8 cellular contexts compared by ENCODE assay signal in the genomic region with DNA sequence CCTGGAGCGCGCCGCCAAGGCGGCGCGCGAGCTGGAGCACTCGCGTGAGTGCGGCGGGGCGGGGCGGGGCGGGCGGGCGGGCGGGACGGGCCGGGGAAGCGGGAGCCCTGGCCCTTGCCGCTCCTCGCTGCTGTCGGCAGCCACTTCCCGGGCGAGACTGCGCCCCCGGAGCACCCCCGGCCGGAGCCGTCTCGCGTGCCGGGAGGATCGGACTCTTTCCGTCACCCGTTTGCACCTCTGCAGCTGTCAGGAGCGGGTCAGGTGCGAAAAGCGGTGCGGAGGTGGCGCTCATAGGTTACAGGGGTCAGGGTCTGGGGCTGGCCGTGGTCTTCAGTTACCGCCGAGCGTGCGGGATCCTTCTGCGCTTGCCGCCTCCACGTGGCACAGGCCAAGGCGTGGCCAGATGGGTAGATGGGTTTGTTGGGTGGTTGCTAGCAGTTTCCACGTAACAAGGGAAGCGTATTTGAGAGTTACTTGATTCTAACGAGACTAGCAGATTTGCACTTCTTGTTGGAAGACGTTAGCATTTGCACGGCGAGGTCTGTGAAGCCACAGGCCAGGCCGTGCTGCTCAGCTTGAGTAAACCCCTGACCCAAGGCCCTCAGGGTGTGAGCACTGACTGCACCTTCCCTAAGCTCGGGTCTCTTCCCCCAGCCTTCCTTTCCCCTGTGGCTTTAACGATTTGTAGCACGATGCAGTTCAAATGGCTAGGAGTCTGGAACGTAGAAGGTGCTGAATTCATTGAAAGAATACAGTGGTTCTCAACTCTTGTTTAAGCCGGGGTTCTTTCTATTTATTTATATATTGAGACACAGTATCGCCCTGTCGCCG. TPM values are rescaled to one million over a fixed set of nuclear protein-coding genes. Genes with fewer than 3 reads are reported as not detected.
A peak's percentile ranks its signal among the peaks of the same experiment; 100 is the strongest.
DNase-seq lines count a peak whose midpoint lies in the region; ATAC-seq and TF ChIP-seq lines count a peak whose summit lies in the region.
"Not testable (repeated sequence)": the region's sequence is repeated elsewhere in the genome, so short reads cannot be mapped to it uniquely, and the experiment has no call there.

No MANE protein-coding gene starts in this region.

- H3K4me3 Mint-ChIP-seq in activated CD4-positive, alpha-beta T cell treated with anti-CD3 and anti-CD28 coated beads for 36 hours = peak overlapping the region; percentile 80
- peak overlapping the region; percentile 75 for H3K4me3 Mint-ChIP-seq in natural killer cell treated with Interleukin-12 subunit alpha and Interleukin-12 subunit beta and Interleukin-15 and Interleukin-18, amount 100 ng/mL, for 72 hours

- not testable (repeated sequence) for H3K4me1 ChIP-seq in ES-I3 (ENCODE audit: insufficient read depth, low read length); breast epithelium
- H3K4me1 ChIP-seq in KMS-11 (ENCODE audit: low read depth, poor library complexity, severe bottlenecking) (peaks cover 17% of the 10 kb centered on the region), heart right ventricle (peaks cover 0 to 28% (median 19%) of the 10 kb centered on the region in 9 donors), suprapubic skin (peaks cover 28% of the 10 kb centered on the region)

- TF ChIP-seq POLR2A in breast epithelium (IDR thresholded peaks at IDR 0.05); suprapubic skin (IDR thresholded peaks at IDR 0.05): not testable (repeated sequence)

- 3 to 4% methylated on average over 46 to 57 of the region's 65 CpGs for WGBS in heart right ventricle, 2 donors
- WGBS in suprapubic skin = 10% methylated on average over 9 of the region's 65 CpGs

- peak overlapping the region; percentile 98 for H3K4me2 ChIP-seq in KMS-11

- not testable (repeated sequence) for DNase-seq in HFF-Myc (ENCODE audit: extremely low read depth, low read depth); breast epithelium (ENCODE audit: low spot score in 2 of 2); heart right ventricle; natural killer cell treated with Interleukin-12 subunit alpha and Interleukin-12 subunit beta and Interleukin-15 and Interleukin-18, amount 100 ng/mL, for 72 hours (ENCODE audit: low spot score); suprapubic skin (ENCODE audit: low spot score in 2 of 2)
- DNase-seq in activated CD4-positive, alpha-beta T cell treated with anti-CD3 and anti-CD28 coated beads for 36 hours = peak; percentile 30

- intact Hi-C loops in activated CD4-positive, alpha-beta T cell treated with anti-CD3 and anti-CD28 coated beads for 36 hours (cut with DNase I, micrococcal nuclease); breast epithelium (cut with DNase I; ENCODE audit: low total_unique reads); heart right ventricle (cut with DNase I): not testable (repeated sequence)

- not testable (repeated sequence) for H3K27me3 Mint-ChIP-seq in activated CD4-positive, alpha-beta T cell treated with anti-CD3 and anti-CD28 coated beads for 36 hours; natural killer cell treated with Interleukin-12 subunit alpha and Interleukin-12 subunit beta and Interleukin-15 and Interleukin-18, amount 100 ng/mL, for 72 hours

- POLR2A ChIA-PET in activated CD4-positive, alpha-beta T cell treated with anti-CD3 and anti-CD28 coated beads for 36 hours (lab: Charles Lee) = not testable (repeated sequence)

- H2AFZ ChIP-seq in KMS-11 (ENCODE audit: low read depth) = not testable (repeated sequence)

- H4K20me1 ChIP-seq in KMS-11 (ENCODE audit: insufficient read depth) = not testable (repeated sequence)

- not testable (repeated sequence) for TF ChIP-seq EP300 in suprapubic skin (IDR thresholded peaks at IDR 0.05)

- H3K36me3 ChIP-seq in ES-I3 (ENCODE audit: insufficient read depth, low read length); KMS-11 (ENCODE audit: insufficient read depth); breast epithelium; suprapubic skin: not testable (repeated sequence)
- peaks cover 0 to 12% (median 0%) of the 10 kb centered on the region in 9 donors for H3K36me3 ChIP-seq in heart right ventricle

- not testable (repeated sequence) for H3K9me3 ChIP-seq in ES-I3 (ENCODE audit: control insufficient read depth, insufficient read depth, low read length); breast epithelium; heart right ventricle; suprapubic skin

- not testable (repeated sequence) for H3K27me3 ChIP-seq in KMS-11 (ENCODE audit: insufficient read depth, low read depth); breast epithelium; heart right ventricle; suprapubic skin

- peaks cover 21% of the 10 kb centered on the region for H3K4me1 Mint-ChIP-seq in activated CD4-positive, alpha-beta T cell treated with anti-CD3 and anti-CD28 coated beads for 36 hours
- peaks cover 8 to 11% of the 10 kb centered on the region in 2 donors for H3K4me1 Mint-ChIP-seq in natural killer cell treated with Interleukin-12 subunit alpha and Interleukin-12 subunit beta and Interleukin-15 and Interleukin-18, amount 100 ng/mL, for 72 hours (ENCODE audit: low read depth in 2 of 2)

- CTCF ChIA-PET in activated CD4-positive, alpha-beta T cell treated with anti-CD3 and anti-CD28 coated beads for 36 hours (lab: Charles Lee) = not testable (repeated sequence)

- H3K36me3 Mint-ChIP-seq in activated CD4-positive, alpha-beta T cell treated with anti-CD3 and anti-CD28 coated beads for 36 hours (ENCODE audit: low read depth); natural killer cell treated with Interleukin-12 subunit alpha and Interleukin-12 subunit beta and Interleukin-15 and Interleukin-18, amount 100 ng/mL, for 72 hours: not testable (repeated sequence)

- not testable (repeated sequence) for TF ChIP-seq CTCF in HFF-Myc (IDR thresholded peaks at IDR 0.05; ENCODE audit: low read depth, low read length, missing control alignments); KMS-11 (conservative IDR thresholded peaks at IDR 0.05; ENCODE audit: low read depth, low read length); breast epithelium (IDR thresholded peaks at IDR 0.05); heart right ventricle (IDR thresholded peaks at IDR 0.05); suprapubic skin (IDR thresholded peaks at IDR 0.05)

- peaks cover 47% of the 10 kb centered on the region for H3K79me2 ChIP-seq in KMS-11 (ENCODE audit: insufficient read depth, low read depth)

- ATAC-seq in activated CD4-positive, alpha-beta T cell treated with anti-CD3 and anti-CD28 coated beads for 36 hours = peak; percentile 33
- ATAC-seq in heart right ventricle = not testable (repeated sequence)
- peak; percentile 43 to 58 for ATAC-seq in natural killer cell treated with Interleukin-12 subunit alpha and Interleukin-12 subunit beta and Interleukin-15 and Interleukin-18, amount 100 ng/mL, for 72 hours

- not testable (repeated sequence) for H3K9me3 Mint-ChIP-seq in activated CD4-positive, alpha-beta T cell treated with anti-CD3 and anti-CD28 coated beads for 36 hours (ENCODE audit: low read depth); natural killer cell treated with Interleukin-12 subunit alpha and Interleukin-12 subunit beta and Interleukin-15 and Interleukin-18, amount 100 ng/mL, for 72 hours

- H3K4me3 ChIP-seq in HFF-Myc (replicated peaks; ENCODE audit: low read depth, low read length) (peak overlapping the region; percentile 77), KMS-11 (IDR thresholded peaks at IDR 0.05; ENCODE audit: insufficient read depth, low read depth, low read length) (peak overlapping the region; percentile 48), breast epithelium (peak overlapping the region; percentile 58 to 85 (median 77)), heart right ventricle (peak overlapping the region; percentile 4 to 98 (median 81)), suprapubic skin (peak overlapping the region; percentile 87)

- H3K9ac ChIP-seq in ES-I3 (ENCODE audit: low read depth, low read length) (peak overlapping the region; percentile 52), KMS-11 (peak overlapping the region; percentile 62; the same call in 1 of the 2 replicates)

- peak overlapping the region; percentile 42 for H3K27ac Mint-ChIP-seq in activated CD4-positive, alpha-beta T cell treated with anti-CD3 and anti-CD28 coated beads for 36 hours
- H3K27ac Mint-ChIP-seq in natural killer cell treated with Interleukin-12 subunit alpha and Interleukin-12 subunit beta and Interleukin-15 and Interleukin-18, amount 100 ng/mL, for 72 hours = peak overlapping the region in 1 of 2 donors; percentile 31

- H3K27ac ChIP-seq in KMS-11 (peak overlapping the region; percentile 76), breast epithelium (peak overlapping the region in 1 of 2 donors; percentile 85), heart right ventricle (peak overlapping the region in 8 of 10 donors; percentile 82 to 89 (median 84)), suprapubic skin (peak overlapping the region; percentile 93)

RNA-seq across cellular contexts. Expression of gene ATAD3B, which starts 0.7 kb away (rescaled TPM):
- 10 to 100 TPM; 26.2 to 39.2 TPM for total RNA-seq in activated CD4-positive, alpha-beta T cell treated with anti-CD3 and anti-CD28 coated beads for 36 hours
- total RNA-seq in breast epithelium (10 to 100 TPM in 2 of 3 donors, 1 to 10 TPM in 1; 9.9 to 22.9 (median 22.4) TPM), heart right ventricle (1 to 10 TPM; 5.3 to 9.9 (median 6.6) TPM), suprapubic skin (10 to 100 TPM; 18.5 to 71.9 (median 23.7) TPM)
- polyA plus RNA-seq in heart right ventricle = 10 to 100 TPM; 12.5 to 33.3 TPM
- 100 to 1,000 TPM in 1 of 2 donors, 10 to 100 TPM in 1; 56.6 to 126 TPM for total RNA-seq in natural killer cell treated with Interleukin-12 subunit alpha and Interleukin-12 subunit beta and Interleukin-15 and Interleukin-18, amount 100 ng/mL, for 72 hours

RNA-seq across cellular contexts. Expression of gene ATAD3C, which starts 22.8 kb away (rescaled TPM):
- total RNA-seq in activated CD4-positive, alpha-beta T cell treated with anti-CD3 and anti-CD28 coated beads for 36 hours = under 1 TPM; 0.30 to 0.39 TPM
- total RNA-seq in breast epithelium (1 to 10 TPM; 1.9 to 8.5 (median 4.3) TPM), heart right ventricle (1 to 10 TPM in 5 of 10 donors, under 1 TPM in 5; 0.11 to 2.2 (median 1.2) TPM), suprapubic skin (1 to 10 TPM in 2 of 4 donors, under 1 TPM in 2; 0.32 to 4.2 (median 1.2) TPM)
- polyA plus RNA-seq in heart right ventricle = under 1 TPM; 0.49 to 0.66 TPM
- total RNA-seq in natural killer cell treated with Interleukin-12 subunit alpha and Interleukin-12 subunit beta and Interleukin-15 and Interleukin-18, amount 100 ng/mL, for 72 hours = 1 to 10 TPM in 1 of 2 donors, under 1 TPM in 1; 0.17 to 1.7 TPM

RNA-seq across cellular contexts. Expression of gene VWA1, which starts 36.8 kb away (rescaled TPM):
- total RNA-seq in activated CD4-positive, alpha-beta T cell treated with anti-CD3 and anti-CD28 coated beads for 36 hours = under 1 TPM; 0.56 to 0.78 TPM
- total RNA-seq in breast epithelium (10 to 100 TPM; 13.0 to 44.8 (median 35.7) TPM), heart right ventricle (10 to 100 TPM; 10.8 to 52.8 (median 14.1) TPM), suprapubic skin (10 to 100 TPM; 14.5 to 27.6 (median 19.8) TPM)
- 10 to 100 TPM; 13.9 to 27.5 TPM for polyA plus RNA-seq in heart right ventricle
- total RNA-seq in natural killer cell treated with Interleukin-12 subunit alpha and Interleukin-12 subunit beta and Interleukin-15 and Interleukin-18, amount 100 ng/mL, for 72 hours = 1 to 10 TPM; 1.3 to 7.7 TPM

RNA-seq across cellular contexts. Expression of gene ATAD3A, which starts 39.7 kb away (rescaled TPM):
- total RNA-seq in activated CD4-positive, alpha-beta T cell treated with anti-CD3 and anti-CD28 coated beads for 36 hours = 10 to 100 TPM; 39.9 to 42.9 TPM
- 10 to 100 TPM; 14.9 to 22.3 (median 15.5) TPM for total RNA-seq in breast epithelium
- 10 to 100 TPM; 13.2 to 27.9 (median 15.6) TPM for total RNA-seq in heart right ventricle
- 10 to 100 TPM; 24.7 to 39.4 TPM for polyA plus RNA-seq in heart right ventricle
- 100 to 1,000 TPM in 1 of 2 donors, 10 to 100 TPM in 1; 52.7 to 126 TPM for total RNA-seq in natural killer cell treated with Interleukin-12 subunit alpha and Interleukin-12 subunit beta and Interleukin-15 and Interleukin-18, amount 100 ng/mL, for 72 hours
- total RNA-seq in suprapubic skin = 10 to 100 TPM; 15.0 to 23.2 (median 19.7) TPM

RNA-seq across cellular contexts. Expression of gene ANKRD65, which starts 51.2 kb away (rescaled TPM):
- not detected for total RNA-seq in activated CD4-positive, alpha-beta T cell treated with anti-CD3 and anti-CD28 coated beads for 36 hours
- total RNA-seq in breast epithelium (10 to 100 TPM; 10.2 to 16.0 (median 12.2) TPM), heart right ventricle (1 to 10 TPM in 7 of 10 donors, under 1 TPM in 3; 0.37 to 2.5 (median 1.8) TPM), suprapubic skin (10 to 100 TPM in 1 of 4 donors, 1 to 10 TPM in 3; 2.8 to 10.3 (median 5.9) TPM)
- 1 to 10 TPM; 1.2 to 3.1 TPM for polyA plus RNA-seq in heart right ventricle
- not detected for total RNA-seq in natural killer cell treated with Interleukin-12 subunit alpha and Interleukin-12 subunit beta and Interleukin-15 and Interleukin-18, amount 100 ng/mL, for 72 hours
